ENCODE assay signal across 18 cellular contexts in the genomic region with DNA sequence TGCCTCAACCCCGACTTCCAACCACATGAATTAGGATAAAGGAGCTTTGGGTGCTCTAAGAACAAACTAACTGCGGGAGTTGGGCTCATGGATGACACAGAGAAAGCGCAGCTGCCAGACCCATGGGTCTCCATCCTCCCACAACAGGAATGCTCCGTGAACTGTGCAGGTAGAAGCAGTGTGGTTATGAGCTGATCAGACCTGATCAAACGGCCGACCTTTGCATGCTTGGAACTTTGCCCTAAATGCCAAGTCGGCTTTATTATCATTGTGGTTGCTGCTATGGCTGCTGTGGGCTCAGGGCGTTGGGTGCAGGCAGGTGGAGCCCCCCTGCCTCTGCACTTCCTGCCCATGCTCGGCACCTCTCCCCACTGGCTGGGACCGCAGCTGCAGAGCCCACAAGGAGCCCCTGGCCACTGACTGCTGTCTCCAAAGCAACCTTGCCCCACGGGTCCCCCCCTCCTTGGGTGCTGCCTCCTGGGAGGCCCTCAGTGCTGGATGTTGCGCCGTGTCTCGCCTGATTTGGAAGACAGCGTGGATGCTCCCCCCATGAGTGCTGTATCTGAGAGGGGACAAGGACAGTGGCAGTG. TPM values are rescaled to one million over a fixed set of nuclear protein-coding genes. Genes with fewer than 3 reads are reported as not detected.
DNase-seq lines count a peak whose midpoint lies in the region; ATAC-seq and TF ChIP-seq lines count a peak whose summit lies in the region.
"Had no signal": no experiment of that assay in that cellular context is flagged by ENCODE, and none has a peak within 500 bp of the region (broad histone marks: within the 10 kb centered on the region; RNA-seq: fewer than 3 reads in every experiment).

No MANE protein-coding gene starts in this region.

- TF ChIP-seq CTCF in GM13976 (IDR thresholded peaks at IDR 0.05; ENCODE audit: borderline replicate concordance, control extremely low read depth, extremely low read depth, insufficient read depth, missing control alignments) = no peak

- H3K4me1 Mint-ChIP-seq in T-cell = peaks cover 15 to 32% (median 32%) of the 10 kb centered on the region in 3 donors
- H3K4me1 Mint-ChIP-seq in activated naive CD8-positive, alpha-beta T cell treated with anti-CD3 and anti-CD28 coated beads, Interleukin-2, amount 50 U/mL, for 24 hours = peaks cover 33% of the 10 kb centered on the region
- H3K4me1 Mint-ChIP-seq: activated naive CD4-positive, alpha-beta T cell treated with anti-CD3 and anti-CD28 coated beads, Interleukin-2, amount 10 ng/mL, durations not matched to agents 7 days and 5 days had no signal

- H3K27me3 Mint-ChIP-seq in T-cell = peaks cover 33 to 49% of the 10 kb centered on the region in 2 donors
- peaks cover 38% of the 10 kb centered on the region for H3K27me3 Mint-ChIP-seq in activated naive CD8-positive, alpha-beta T cell treated with anti-CD3 and anti-CD28 coated beads, Interleukin-2, amount 50 U/mL, for 24 hours

- H3K9me3 Mint-ChIP-seq in T-cell = peaks cover 0 to 5% (median 0%) of the 10 kb centered on the region in 3 donors
- H3K9me3 Mint-ChIP-seq in activated naive CD8-positive, alpha-beta T cell treated with anti-CD3 and anti-CD28 coated beads, Interleukin-2, amount 50 U/mL, for 24 hours = peaks cover 2% of the 10 kb centered on the region
- H3K9me3 Mint-ChIP-seq: activated CD4-positive, alpha-beta memory T cell treated with anti-CD3 and anti-CD28 coated beads, Interleukin-2, amount 10 ng/mL, durations not matched to agents 7 days and 5 days; activated naive CD4-positive, alpha-beta T cell treated with anti-CD3 and anti-CD28 coated beads, Interleukin-2, amount 10 ng/mL, durations not matched to agents 7 days and 5 days had no signal

- no peak overlapping the region for H3K27ac Mint-ChIP-seq in T-cell
- H3K27ac Mint-ChIP-seq in activated naive CD8-positive, alpha-beta T cell treated with anti-CD3 and anti-CD28 coated beads, Interleukin-2, amount 50 U/mL, for 24 hours = peak overlapping the region; percentile 86
- H3K27ac Mint-ChIP-seq: activated CD4-positive, alpha-beta memory T cell treated with anti-CD3 and anti-CD28 coated beads, Interleukin-2, amount 10 ng/mL, durations not matched to agents 7 days and 5 days; activated naive CD4-positive, alpha-beta T cell treated with anti-CD3 and anti-CD28 coated beads, Interleukin-2, amount 10 ng/mL, durations not matched to agents 7 days and 5 days; HFFc6; nephron had no signal

- peak overlapping the region in 1 of 3 donors; percentile 41 for H3K4me3 Mint-ChIP-seq in T-cell
- H3K4me3 Mint-ChIP-seq in activated naive CD8-positive, alpha-beta T cell treated with anti-CD3 and anti-CD28 coated beads, Interleukin-2, amount 50 U/mL, for 24 hours = peak overlapping the region; percentile 17
- H3K4me3 Mint-ChIP-seq: activated CD4-positive, alpha-beta memory T cell treated with anti-CD3 and anti-CD28 coated beads, Interleukin-2, amount 10 ng/mL, durations not matched to agents 7 days and 5 days; activated naive CD4-positive, alpha-beta T cell treated with anti-CD3 and anti-CD28 coated beads, Interleukin-2, amount 10 ng/mL, durations not matched to agents 7 days and 5 days; HFFc6; nephron had no signal

- POLR2A ChIA-PET in T-cell (lab: Charles Lee) = no interaction called here

- H3K36me3 Mint-ChIP-seq in T-cell = no peaks in the 10 kb centered on the region
- H3K36me3 Mint-ChIP-seq in activated naive CD8-positive, alpha-beta T cell treated with anti-CD3 and anti-CD28 coated beads, Interleukin-2, amount 50 U/mL, for 24 hours (ENCODE audit: low read depth) = peaks cover under 1% of the 10 kb centered on the region
- H3K36me3 Mint-ChIP-seq: activated naive CD4-positive, alpha-beta T cell treated with anti-CD3 and anti-CD28 coated beads, Interleukin-2, amount 10 ng/mL, durations not matched to agents 7 days and 5 days had no signal

- ATAC-seq in T-cell (replicated peaks in 1 of 4) (peak; percentile 41 to 80 (median 64)), GM19397 (IDR thresholded peaks at IDR 0.05; ENCODE audit: unreplicated experiment) (no peak)
- ATAC-seq in activated naive CD8-positive, alpha-beta T cell treated with anti-CD3 and anti-CD28 coated beads, Interleukin-2, amount 50 U/mL, for 24 hours = peak; percentile 75
- ATAC-seq: body of pancreas, lower lobe of right lung had no signal

- CTCF ChIA-PET in T-cell (lab: Charles Lee) = no interaction called here

- in situ Hi-C loops in GM13976 (cut with MboI; ENCODE audit: low sequenced_read_pairs, unreplicated experiment) = no loop called here

- DNase-seq in D341Med (ENCODE audit: low spot score) (peak; percentile 29), T-cell (peak in 10 of 34 experiments; percentile 13 to 66 (median 28)), posterior vena cava (ENCODE audit: low spot score) (peak; percentile 57), NOMO-1 (lab: John Stamatoyannopoulos, UW; ENCODE audit: unreplicated experiment in 2 of 2) (no peak), GM13976 (ENCODE audit: low spot score) (no peak)
- peak; percentile 63 for DNase-seq in activated naive CD8-positive, alpha-beta T cell treated with anti-CD3 and anti-CD28 coated beads, Interleukin-2, amount 50 U/mL, for 24 hours
- DNase-seq in activated CD4-positive, CD25-positive, alpha-beta regulatory T cell (lab: John Stamatoyannopoulos, UW) = no peak
- DNase-seq: activated CD4-positive, alpha-beta memory T cell treated with anti-CD3 and anti-CD28 coated beads, Interleukin-2, amount 10 ng/mL, durations not matched to agents 7 days and 5 days; activated naive CD4-positive, alpha-beta T cell treated with anti-CD3 and anti-CD28 coated beads, Interleukin-2, amount 10 ng/mL, durations not matched to agents 7 days and 5 days; body of pancreas; dermis blood vessel endothelial cell; HFFc6; lower lobe of right lung; MV-4-11; NCI-H748 treated with DMSO at 0.1 percent for 48 hours; PC-9 had no signal

- intact Hi-C loops in posterior vena cava (cut with DNase I) = no loop called here

RNA-seq across cellular contexts. Expression of gene SLC6A3, which starts 2.6 kb away (rescaled TPM):
- under 1 TPM in 1 of 5 donors, not detected in 4; 0.22 TPM for total RNA-seq in T-cell
- under 1 TPM; 0.10 to 0.19 TPM for total RNA-seq in posterior vena cava
- total RNA-seq: activated CD4-positive, alpha-beta memory T cell treated with anti-CD3 and anti-CD28 coated beads, Interleukin-2, amount 10 ng/mL, durations not matched to agents 7 days and 5 days; body of pancreas; dermis blood vessel endothelial cell; HFFc6; PC-9 had no signal

Comparison
In these comparisons a context has a peak if more than half of its experiments do, and no peak if none do; other contexts are left out.
1. DNase-seq: peak in D341Med (single experiment), activated naive CD8-positive, alpha-beta T cell treated with anti-CD3 and anti-CD28 coated beads, Interleukin-2, amount 50 U/mL, for 24 hours (single experiment) and posterior vena cava (single experiment); none in NOMO-1 (0 of 2), GM13976 (single experiment) and activated CD4-positive, CD25-positive, alpha-beta regulatory T cell (0 of 4).